Comparison of ENCODE assay signal across 20 cellular contexts in genomic region chr11:117915672-117916235, GRCh38. TPM values are rescaled to one million over a fixed set of nuclear protein-coding genes. Genes with fewer than 3 reads are reported as not detected.
DNase-seq lines count a peak whose midpoint lies in the region; TF ChIP-seq lines count a peak whose summit lies in the region.
"Had no signal": no experiment of that assay in that cellular context is flagged by ENCODE, and none has a peak within 500 bp of the region (broad histone marks: within the 10 kb centered on the region; RNA-seq: fewer than 3 reads in every experiment).

No MANE protein-coding gene starts in this region.

- no peaks in the 10 kb centered on the region for H3K36me3 ChIP-seq in Loucy (ENCODE audit: insufficient read depth, low read length)
- H3K36me3 ChIP-seq in spleen, result no peaks in the 10 kb centered on the region

- intact Hi-C loops in spleen (cut with DNase I; ENCODE audit: low total_unique reads), result no loop called here

- H3K27me3 ChIP-seq in Loucy (ENCODE audit: insufficient read depth, low read length, poor library complexity, severe bottlenecking) (no peaks in the 10 kb centered on the region), spleen (replicated peaks in 1 of 7) (no peaks in the 10 kb centered on the region)

- H2AFZ ChIP-seq in Loucy (ENCODE audit: low read length), result no peak overlapping the region; the same call in 1 of the 2 replicates

- WGBS in spleen, 5 donors, result 78 to 85% (median 82%) methylated on average over 7 to 9 of the region's 9 CpGs

- H3K4me2 ChIP-seq in Loucy (ENCODE audit: low read depth, low read length, poor library complexity, severe bottlenecking), result peak overlapping the region; percentile 62

- no peak overlapping the region for H3K27ac ChIP-seq in spleen
- H3K27ac ChIP-seq: 22Rv1 had no signal

- H3K9me3 ChIP-seq in Loucy (ENCODE audit: insufficient read depth, low read depth, low read length) (no peaks in the 10 kb centered on the region), spleen (no peaks in the 10 kb centered on the region)

- no peaks in the 10 kb centered on the region for H3K9me2 ChIP-seq in Loucy (replicated peaks; ENCODE audit: low read depth, low read length)

- H3K9ac ChIP-seq in Loucy (ENCODE audit: low read depth, low read length, poor library complexity, severe bottlenecking), result peak overlapping the region; percentile 59

- H3K4me3 ChIP-seq in Loucy (ENCODE audit: low read length, poor library complexity, severe bottlenecking) (peak overlapping the region; percentile 11), spleen (no peak overlapping the region)
- H3K4me3 ChIP-seq: K562 had no signal

- peaks cover 43% of the 10 kb centered on the region for H3K4me1 ChIP-seq in Loucy (ENCODE audit: insufficient read depth, low read length, poor library complexity, severe bottlenecking)
- peaks cover 0 to 11% (median 4%) of the 10 kb centered on the region in 6 donors for H3K4me1 ChIP-seq in spleen

- TF ChIP-seq POLR2A in spleen (IDR thresholded peaks at IDR 0.05), result no peak

- no peaks in the 10 kb centered on the region for H3F3A ChIP-seq in Loucy (ENCODE audit: low read depth)

- H4K20me1 ChIP-seq in Loucy (ENCODE audit: insufficient read depth, low read length, poor library complexity, severe bottlenecking), result no peaks in the 10 kb centered on the region

- no peaks in the 10 kb centered on the region for H3K79me2 ChIP-seq in Loucy (ENCODE audit: insufficient read depth, low read length)

- peak; percentile 41 for DNase-seq in activated CD8-positive, alpha-beta memory T cell treated with anti-CD3 and anti-CD28 coated beads for 24 hours
- no peak for DNase-seq in activated CD8-positive, alpha-beta memory T cell treated with anti-CD3 and anti-CD28 coated beads, Interleukin-2, amount 50 U/mL, for 48 hours
- DNase-seq in islet precursor cell (peak; percentile 17), spleen (peak; percentile 54), HCEC 1CT (no peak), NCI-H1417 (lab: John Stamatoyannopoulos, UW) (no peak)
- DNase-seq in central memory CD4-positive, alpha-beta T cell, result no peak
- DNase-seq: DMS 273 treated with DMSO at 0.1 percent for 48 hours, GF-D8, GOT3, NCI-H1105 treated with DMSO at 0.1 percent for 48 hours, NCI-H1694 treated with DMSO at 0.1 percent for 48 hours, NCI-H226, NCI-H524 treated with DMSO at 0.1 percent for 48 hours, SHP77 treated with DMSO at 0.1 percent for 48 hours had no signal

- TF ChIP-seq CTCF in Loucy (conservative IDR thresholded peaks at IDR 0.05; ENCODE audit: low read length) (no peak), spleen (IDR thresholded peaks at IDR 0.05 in 8 of 11, conservative IDR thresholded peaks at IDR 0.05 in 3 of 11) (no peak)

RNA-seq across cellular contexts. Expression of gene TMPRSS13, which starts 13.4 kb away (rescaled TPM):
- 1 to 10 TPM in 6 of 7 donors, under 1 TPM in 1; 0.95 to 2.2 (median 1.7) TPM for total RNA-seq in spleen
- 1 to 10 TPM; 1.3 to 1.9 (median 1.5) TPM for polyA plus RNA-seq in spleen
- total RNA-seq: RPMI7951 had no signal
- polyA plus RNA-seq: AG04450 had no signal

RNA-seq across cellular contexts. Expression of gene FXYD6, which starts 39.3 kb away (rescaled TPM):
- 100 to 1,000 TPM in 5 of 7 donors, 10 to 100 TPM in 2; 75.4 to 230 (median 140) TPM for total RNA-seq in spleen
- 10 to 100 TPM; 40.8 to 71.5 (median 51.4) TPM for polyA plus RNA-seq in spleen

Comparison
In these comparisons a context has a peak if more than half of its experiments do, and no peak if none do; other contexts are left out.
1. DNase-seq: peak in activated CD8-positive, alpha-beta memory T cell treated with anti-CD3 and anti-CD28 coated beads for 24 hours (single experiment), islet precursor cell (single experiment) and spleen (single experiment); none in activated CD8-positive, alpha-beta memory T cell treated with anti-CD3 and anti-CD28 coated beads, Interleukin-2, amount 50 U/mL, for 48 hours (single experiment), central memory CD4-positive, alpha-beta T cell (single experiment), HCEC 1CT (single experiment) and NCI-H1417 (0 of 3).